10 cellular contexts compared by ENCODE assay signal in genomic region chr17:59826741-59827453, GRCh38.
DNase-seq lines count a peak whose midpoint lies in the region; ATAC-seq and TF ChIP-seq lines count a peak whose summit lies in the region.
"Had no signal": no experiment of that assay in that cellular context is flagged by ENCODE, and none has a peak within 500 bp of the region (broad histone marks: within the 10 kb centered on the region; RNA-seq: fewer than 3 reads in every experiment).

No MANE protein-coding gene starts in this region.

- CTCF ChIA-PET in HEK293 (lab: Yijun Ruan, JAX) = interaction anchor here (0.8 to 2.8 kb wide), 4 partner anchors 9 to 71 kb away, joined by 3 to 10 read pairs (median 4); no protein-coding TSS in a partner anchor

- H3K27ac ChIP-seq in ACC112 (ENCODE audit: low read depth, low read length) (peak overlapping the region; percentile 98), HEK293 (ENCODE audit: extremely low read depth, low read depth, low read length) (no peak overlapping the region)

- intact Hi-C loops in natural killer cell (cut with micrococcal nuclease) = no loop called here

- peak overlapping the region; percentile 65 for H3K4me3 Mint-ChIP-seq in activated naive CD8-positive, alpha-beta T cell treated with anti-CD3 and anti-CD28 coated beads for 36 hours
- H3K4me3 Mint-ChIP-seq in natural killer cell = no peak overlapping the region

- ATAC-seq in natural killer cell (no peak), HG03095 (IDR thresholded peaks at IDR 0.05; ENCODE audit: unreplicated experiment) (no peak), HG03045 (IDR thresholded peaks at IDR 0.05; ENCODE audit: unreplicated experiment) (no peak), HG02623 (IDR thresholded peaks at IDR 0.05; ENCODE audit: unreplicated experiment) (no peak)

- H3K27me3 Mint-ChIP-seq in activated naive CD8-positive, alpha-beta T cell treated with anti-CD3 and anti-CD28 coated beads for 36 hours = no peaks in the 10 kb centered on the region
- no peaks in the 10 kb centered on the region for H3K27me3 Mint-ChIP-seq in natural killer cell (ENCODE audit: low read depth in 2 of 2)

- peaks cover 56% of the 10 kb centered on the region for H3K36me3 Mint-ChIP-seq in activated naive CD8-positive, alpha-beta T cell treated with anti-CD3 and anti-CD28 coated beads for 36 hours
- H3K36me3 Mint-ChIP-seq in natural killer cell = no peaks in the 10 kb centered on the region

- TF ChIP-seq CTCF in HEK293 (tag by site-specific recombination; IDR thresholded peaks at IDR 0.05) (no peak), natural killer cell (IDR thresholded peaks at IDR 0.05) (no peak)

- H3K9me3 ChIP-seq in HEK293 (ENCODE audit: control insufficient read depth, insufficient read depth, low read depth, low read length) = no peaks in the 10 kb centered on the region

- peaks cover 23% of the 10 kb centered on the region for H3K79me2 ChIP-seq in ACC112 (ENCODE audit: control insufficient read depth, insufficient read depth, low read length, unreplicated experiment)

- peaks cover 63% of the 10 kb centered on the region for H3K4me1 Mint-ChIP-seq in activated naive CD8-positive, alpha-beta T cell treated with anti-CD3 and anti-CD28 coated beads for 36 hours
- H3K4me1 Mint-ChIP-seq in natural killer cell = peaks cover 41 to 44% of the 10 kb centered on the region in 2 donors

- H3K4me3 ChIP-seq in ACC112 (ENCODE audit: low read depth, low read length) (0 out of 2 replicates have a peak overlapping the region, but pooled peaks have one; percentile 8), HEK293 (ENCODE audit: low read depth, low read length) (no peak overlapping the region)

- H3K4me1 ChIP-seq in ACC112 (ENCODE audit: control insufficient read depth, insufficient read depth, low read length, unreplicated experiment) = peaks cover 57% of the 10 kb centered on the region
- peaks cover 35% of the 10 kb centered on the region for H3K4me1 ChIP-seq in HEK293 (ENCODE audit: control insufficient read depth, insufficient read depth, low read length)

- H3K9me3 Mint-ChIP-seq in activated naive CD8-positive, alpha-beta T cell treated with anti-CD3 and anti-CD28 coated beads for 36 hours = no peaks in the 10 kb centered on the region
- no peaks in the 10 kb centered on the region for H3K9me3 Mint-ChIP-seq in natural killer cell

- no peak for DNase-seq in activated naive CD8-positive, alpha-beta T cell treated with anti-CD3 and anti-CD28 coated beads for 36 hours
- DNase-seq in natural killer cell = no peak
- DNase-seq in Ammon's horn (ENCODE audit: low spot score) = no peak
- DNase-seq: cortex of kidney, Karpas-422 had no signal

- POLR2A ChIA-PET in HEK293 (lab: Yijun Ruan, JAX) = interaction anchor here (1.7 to 3.5 kb wide), 2 partner anchors 11 to 15 kb away, joined by 5 to 23 read pairs; no protein-coding TSS in a partner anchor

- H3K27ac Mint-ChIP-seq in activated naive CD8-positive, alpha-beta T cell treated with anti-CD3 and anti-CD28 coated beads for 36 hours = peak overlapping the region; percentile 94
- peak overlapping the region; percentile 26 to 74 for H3K27ac Mint-ChIP-seq in natural killer cell

- H3K36me3 ChIP-seq in ACC112 (ENCODE audit: insufficient read depth, low read length) (no peaks in the 10 kb centered on the region), HEK293 (ENCODE audit: control insufficient read depth in 2 of 2, insufficient read depth in 1 of 2, low read length in 2 of 2) (no peaks in the 10 kb centered on the region; a peak in 1 of 3 replicates)

- H3K27me3 ChIP-seq in ACC112 (ENCODE audit: insufficient read depth, low read length) = no peaks in the 10 kb centered on the region

- no peak overlapping the region for H2AFZ ChIP-seq in ACC112 (ENCODE audit: low read length, unreplicated experiment)

TF ChIP-seq in HEK293, 187 proteins besides CTCF, POLR2A, EP300 and RAD21:
- TF ChIP-seq PRDM1 (tag by site-specific recombination; IDR thresholded peaks at IDR 0.05) (peak; percentile 89), ZNF366 (tag by site-specific recombination; conservative IDR thresholded peaks at IDR 0.05) (no peak), ZNF423 (tag by site-specific recombination; IDR thresholded peaks at IDR 0.05) (no peak), TRIM28 (IDR thresholded peaks at IDR 0.05; ENCODE audit: borderline replicate concordance, low read length) (no peak), ZNF121 (tag by site-specific recombination; IDR thresholded peaks at IDR 0.05) (peak; percentile 29; the same call in 1 of the 2 replicates), ZXDB (tag by site-specific recombination; IDR thresholded peaks at IDR 0.05) (no peak), IKZF3 (tag by site-specific recombination; IDR thresholded peaks at IDR 0.05) (0 out of 2 replicates have a peak, but pooled peaks have one; percentile 40)
TF ChIP-seq in HEK293: peak in this region for 3.
